22 cellular contexts compared by ENCODE assay signal in the genomic region with DNA sequence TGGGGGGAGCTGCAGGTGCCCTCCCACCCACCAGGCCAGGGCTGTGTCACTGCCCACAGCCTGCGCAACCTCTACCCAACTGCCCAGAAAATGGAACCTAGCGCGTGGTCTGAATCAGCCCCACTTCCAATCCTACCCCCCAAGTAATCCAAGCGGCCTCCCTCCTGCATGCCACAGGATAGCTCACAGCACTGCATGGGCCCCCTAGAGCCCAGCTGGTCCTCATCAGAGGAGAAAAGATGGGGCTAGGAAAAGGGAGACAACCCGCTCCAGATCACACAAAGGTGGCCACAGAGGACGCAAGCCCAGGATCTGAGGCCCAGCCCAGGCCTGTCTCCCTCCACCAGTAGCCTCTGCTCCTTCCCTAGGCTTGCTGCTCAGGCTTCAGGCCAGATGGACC. TPM values are rescaled to one million over a fixed set of nuclear protein-coding genes. Genes with fewer than 3 reads are reported as not detected.
"Had no signal": no experiment of that assay in that cellular context is flagged by ENCODE, and none has a peak within 500 bp of the region (broad histone marks: within the 10 kb centered on the region; RNA-seq: fewer than 3 reads in every experiment).

No MANE protein-coding gene starts in this region.

- DNase-seq: cortex of kidney; dorsolateral prefrontal cortex; effector CD8-positive, alpha-beta T cell; heart left ventricle; islet precursor cell; mammary epithelial cell; naive thymus-derived CD4-positive, alpha-beta T cell; ovary; stimulated activated CD4-positive, alpha-beta T cell treated with anti-CD3 and anti-CD28 coated beads, Interleukin-4, amount 100 ng/mL, for 1 hour; stimulated activated CD8-positive, alpha-beta memory T cell treated with anti-CD3 and anti-CD28 coated beads, Interleukin-4, amount 100 ng/mL, for 48 hours; tibial artery; upper lobe of right lung had no signal

- FAIRE-seq: frontal cortex, small intestine had no signal

- H3K27ac Mint-ChIP-seq: progenitor cell of endocrine pancreas; stimulated activated memory B cell treated with anti-CD40 and anti-IgM and Interleukin-4, amounts not matched to agents 10 μg/mL and 1 μg/mL and 100 μg/mL, for 72 hours; stimulated activated naive CD8-positive, alpha-beta T cell treated with anti-CD3 and anti-CD28 coated beads, Interleukin-15, Interleukin-2, amounts not matched to agents 100 ng/mL and 50 ng/mL, for 24 hours had no signal

- H3K36me3 ChIP-seq: heart left ventricle, ovary, tibial artery, upper lobe of right lung, vagina had no signal

- H3K4me3 Mint-ChIP-seq: naive thymus-derived CD4-positive, alpha-beta T cell; stimulated activated memory B cell treated with anti-CD40 and anti-IgM and Interleukin-4, amounts not matched to agents 10 μg/mL and 1 μg/mL and 100 μg/mL, for 72 hours; stimulated activated naive CD8-positive, alpha-beta T cell treated with anti-CD3 and anti-CD28 coated beads, Interleukin-15, Interleukin-2, amounts not matched to agents 100 ng/mL and 50 ng/mL, for 24 hours had no signal

- H3K27me3 ChIP-seq: dorsolateral prefrontal cortex, ovary, vagina had no signal

- H3K27ac ChIP-seq: heart left ventricle, ovary, tibial artery, upper lobe of right lung, vagina had no signal

- H3K36me3 Mint-ChIP-seq: naive thymus-derived CD4-positive, alpha-beta T cell; stimulated activated memory B cell treated with anti-CD40 and anti-IgM and Interleukin-4, amounts not matched to agents 10 μg/mL and 1 μg/mL and 100 μg/mL, for 72 hours had no signal

- H3K9me3 Mint-ChIP-seq: stimulated activated memory B cell treated with anti-CD40 and anti-IgM and Interleukin-4, amounts not matched to agents 10 μg/mL and 1 μg/mL and 100 μg/mL, for 72 hours; stimulated activated naive CD8-positive, alpha-beta T cell treated with anti-CD3 and anti-CD28 coated beads, Interleukin-15, Interleukin-2, amounts not matched to agents 100 ng/mL and 50 ng/mL, for 24 hours had no signal

- H3K9me3 ChIP-seq: heart left ventricle, ovary, tibial artery, upper lobe of right lung, vagina had no signal

- H3K4me3 ChIP-seq: heart left ventricle, ovary, tibial artery, upper lobe of right lung, vagina had no signal

- ATAC-seq: heart left ventricle; left lobe of liver; naive thymus-derived CD4-positive, alpha-beta T cell; right cardiac atrium; stimulated activated memory B cell treated with anti-CD40 and anti-IgM and Interleukin-4, amounts not matched to agents 10 μg/mL and 1 μg/mL and 100 μg/mL, for 72 hours; upper lobe of right lung had no signal

RNA-seq across cellular contexts. Expression of a gene that starts 6.2 kb away (rescaled TPM):
- total RNA-seq: left lobe of liver had no signal
- polyA plus RNA-seq: naive thymus-derived CD4-positive, alpha-beta T cell had no signal

RNA-seq across cellular contexts. Expression of a gene that starts 57.8 kb away (rescaled TPM):
- total RNA-seq: temporal lobe had no signal
- polyA plus RNA-seq: naive thymus-derived CD4-positive, alpha-beta T cell; neural cell had no signal
